Comparison of ENCODE assay signal across 11 cellular contexts in genomic region chr1:161199506-161200119, GRCh38. TPM values are rescaled to one million over a fixed set of nuclear protein-coding genes. Genes with fewer than 3 reads are reported as not detected.
DNase-seq lines count a peak whose midpoint lies in the region; ATAC-seq, FAIRE-seq and TF ChIP-seq lines count a peak whose summit lies in the region.
"Had no signal": no experiment of that assay in that cellular context is flagged by ENCODE, and none has a peak within 500 bp of the region (broad histone marks: within the 10 kb centered on the region; RNA-seq: fewer than 3 reads in every experiment).

No MANE protein-coding gene starts in this region.

- no peaks in the 10 kb centered on the region for H3K9me3 Mint-ChIP-seq in endodermal cell
- no peaks in the 10 kb centered on the region for H3K9me3 Mint-ChIP-seq in neural crest cell

- TF ChIP-seq CTCF in AG04450 (IDR thresholded peaks at IDR 0.05; ENCODE audit: low read depth, low read length) (no peak), endodermal cell (conservative IDR thresholded peaks at IDR 0.05) (no peak), neural crest cell (conservative IDR thresholded peaks at IDR 0.05) (no peak)

- no peak for DNase-seq in AG04450 (ENCODE audit: low read depth, low spot score)
- peak; percentile 47 for DNase-seq in NCI-H526 treated with DMSO at 0.1 percent for 48 hours (lab: John Stamatoyannopoulos, UW)
- peak; percentile 45 for DNase-seq in endodermal cell
- no peak for DNase-seq in neural crest cell (ENCODE audit: low read depth, low spot score)
- DNase-seq in AG08396 (ENCODE audit: low spot score): no peak
- no peak for DNase-seq in H54 (ENCODE audit: insufficient read length, low spot score)
- DNase-seq: activated CD4-positive, alpha-beta T cell treated with anti-CD3 and anti-CD28 coated beads, Interleukin-2, amount 50 U/mL, for 4 hours; DMS53; NCI-H2227 treated with DMSO at 0.1 percent for 48 hours had no signal

- CTCF ChIA-PET in AG04450 (lab: Charles Lee): interaction anchor here (1.3 to 3.5 kb wide), 4 partner anchors 9 to 183 kb away, joined by 3 to 29 read pairs (median 7); partner anchors contain the start of gene TOMM40L

- no peak overlapping the region for H3K9ac ChIP-seq in endodermal cell (ENCODE audit: extremely low read depth, low read length, poor library complexity, severe bottlenecking)

- POLR2A ChIA-PET in AG04450 (lab: Yijun Ruan, JAX): interaction anchor here (1.1 to 1.3 kb wide), 2 partner anchors 18 to 114 kb away, joined by 3 read pairs; partner anchors contain the start of gene SDHC

- peaks cover 18% of the 10 kb centered on the region for H3K4me1 ChIP-seq in endodermal cell (ENCODE audit: control insufficient read depth, insufficient read depth, low read length)

- no peak for FAIRE-seq in H54 (lab: Jason Lieb, UNC)

- 53 to 80% methylated on average over 3 to 5 of the region's 5 CpGs for WGBS in endodermal cell (ENCODE audit: insufficient coverage in 1 of 2, insufficient read length in 1 of 2), 2 experiments

- H3K27me3 ChIP-seq in AG04450 (ENCODE audit: control insufficient read depth, insufficient read depth, low read length) (no peaks in the 10 kb centered on the region), endodermal cell (ENCODE audit: control insufficient read depth, insufficient read depth, low read length, poor library complexity, severe bottlenecking) (no peaks in the 10 kb centered on the region)

- no peaks in the 10 kb centered on the region for H3K9me3 ChIP-seq in AG04450 (ENCODE audit: control insufficient read depth, insufficient read depth, low read length)
- H3K9me3 ChIP-seq in endodermal cell (ENCODE audit: control insufficient read depth, low read length): no peaks in the 10 kb centered on the region

- H3K27ac Mint-ChIP-seq in endodermal cell: no peak overlapping the region
- H3K27ac Mint-ChIP-seq in neural crest cell (ENCODE audit: unreplicated experiment): peak overlapping the region; percentile 96

- peaks cover 50% of the 10 kb centered on the region for H3K4me1 Mint-ChIP-seq in endodermal cell
- H3K4me1 Mint-ChIP-seq in neural crest cell: peaks cover 67% of the 10 kb centered on the region

- peak overlapping the region; percentile 57 for H3K27ac ChIP-seq in AG04450 (ENCODE audit: low read depth, low read length)
- no peak overlapping the region for H3K27ac ChIP-seq in endodermal cell (ENCODE audit: low read depth, low read length)

- H3K4me3 ChIP-seq in AG04450 (ENCODE audit: low read depth, low read length): no peak overlapping the region
- no peak overlapping the region for H3K4me3 ChIP-seq in endodermal cell (ENCODE audit: low read length)

- H3K36me3 Mint-ChIP-seq in endodermal cell (ENCODE audit: low read depth) (peaks cover 14% of the 10 kb centered on the region), neural crest cell (ENCODE audit: low read depth) (peaks cover 10% of the 10 kb centered on the region)

- no peak for TF ChIP-seq POLR2A in H54 (IDR thresholded peaks at IDR 0.05; ENCODE audit: low read depth, low read length)

- H3K27me3 Mint-ChIP-seq in endodermal cell (ENCODE audit: insufficient read depth) (no peaks in the 10 kb centered on the region), neural crest cell (ENCODE audit: low read depth) (no peaks in the 10 kb centered on the region)

- no peak for ATAC-seq in HG03039 (IDR thresholded peaks at IDR 0.05; ENCODE audit: unreplicated experiment)
- no peak for ATAC-seq in HG03139 (IDR thresholded peaks at IDR 0.05; ENCODE audit: unreplicated experiment)

- H3K4me3 Mint-ChIP-seq in endodermal cell (no peak overlapping the region), neural crest cell (peak overlapping the region; percentile 96)

- peaks cover 14% of the 10 kb centered on the region for H3K36me3 ChIP-seq in endodermal cell (ENCODE audit: control insufficient read depth, insufficient read depth, low read length)

RNA-seq across cellular contexts. Expression of gene ADAMTS4, which starts 0.8 kb away (rescaled TPM):
- polyA plus RNA-seq in AG04450 (2011; rRNA removed): 0.52 and 0.72 TPM in 2 replicates
- polyA minus RNA-seq in AG04450 (2011; rRNA and poly(A)+ RNA removed): 3.3 and 4.2 TPM in 2 replicates
- 1 to 10 TPM; 4.4 to 9.6 TPM for total RNA-seq in endodermal cell
- polyA plus RNA-seq in endodermal cell (2013, experiment 1 of 2): 5.7 TPM
- 4.6 TPM for polyA plus RNA-seq in endodermal cell (2013, experiment 2 of 2)
- 4.6 and 4.8 TPM in 2 replicates for total RNA-seq in neural crest cell

RNA-seq across cellular contexts. Expression of gene NDUFS2, which starts 2.6 kb away (rescaled TPM):
- polyA plus RNA-seq in AG04450 (2011; rRNA removed): 150 and 155 TPM in 2 replicates
- polyA minus RNA-seq in AG04450 (2011; rRNA and poly(A)+ RNA removed): 191 and 223 TPM in 2 replicates
- total RNA-seq in endodermal cell (10 to 100 TPM; 83.5 to 100.0 TPM), neural crest cell (106 and 108 TPM in 2 replicates)
- polyA plus RNA-seq in endodermal cell (2013, experiment 1 of 2): 130 TPM
- polyA plus RNA-seq in endodermal cell (2013, experiment 2 of 2): 112 TPM

RNA-seq across cellular contexts. Expression of gene FCER1G, which starts 15.5 kb away (rescaled TPM):
- polyA plus RNA-seq in AG04450 (2011; rRNA removed): 0.37 and 0.66 TPM in 2 replicates
- 0.83 TPM in 1 of 2 replicates, not detected in the other for polyA minus RNA-seq in AG04450 (2011; rRNA and poly(A)+ RNA removed)
- total RNA-seq in endodermal cell (under 1 TPM; 0.68 to 0.69 TPM), neural crest cell (0.93 and 1.6 TPM in 2 replicates)
- polyA plus RNA-seq in endodermal cell (2013, experiment 1 of 2): not detected
- polyA plus RNA-seq in endodermal cell (2013, experiment 2 of 2): not detected

RNA-seq across cellular contexts. Expression of gene B4GALT3, which starts 22.3 kb away (rescaled TPM):
- polyA plus RNA-seq in AG04450 (2011; rRNA removed): 21.8 and 24.7 TPM in 2 replicates
- 13.8 and 21.5 TPM in 2 replicates for polyA minus RNA-seq in AG04450 (2011; rRNA and poly(A)+ RNA removed)
- 10 to 100 TPM; 30.4 to 37.9 TPM for total RNA-seq in endodermal cell
- 46.8 TPM for polyA plus RNA-seq in endodermal cell (2013, experiment 1 of 2)
- 41.5 TPM for polyA plus RNA-seq in endodermal cell (2013, experiment 2 of 2)
- total RNA-seq in neural crest cell: 50.6 and 53.2 TPM in 2 replicates

RNA-seq across cellular contexts. Expression of gene APOA2, which starts 23.8 kb away (rescaled TPM):
- not detected in 2 replicates for polyA plus RNA-seq in AG04450 (2011; rRNA removed)
- not detected in 2 replicates for polyA minus RNA-seq in AG04450 (2011; rRNA and poly(A)+ RNA removed)
- 100 to 1,000 TPM; 268 to 396 TPM for total RNA-seq in endodermal cell
- 149 TPM for polyA plus RNA-seq in endodermal cell (2013, experiment 1 of 2)
- polyA plus RNA-seq in endodermal cell (2013, experiment 2 of 2): 136 TPM
- total RNA-seq in neural crest cell: not detected in 2 replicates

Comparison
In these comparisons a context has a peak if more than half of its experiments do, and no peak if none do; other contexts are left out.
1. DNase-seq: peak in NCI-H526 treated with DMSO at 0.1 percent for 48 hours (single experiment) and endodermal cell (single experiment); none in AG04450 (single experiment), neural crest cell (single experiment), AG08396 (single experiment) and H54 (single experiment).